ENCODE assay signal across 16 cellular contexts in genomic region chr18:6591491-6591890, GRCh38.
DNase-seq lines count a peak whose midpoint lies in the region; ATAC-seq, FAIRE-seq and TF ChIP-seq lines count a peak whose summit lies in the region.
"Had no signal": no experiment of that assay in that cellular context is flagged by ENCODE, and none has a peak within 500 bp of the region (broad histone marks: within the 10 kb centered on the region; RNA-seq: fewer than 3 reads in every experiment).

No MANE protein-coding gene starts in this region.

- no peaks in the 10 kb centered on the region for H3K36me3 ChIP-seq in testis (ENCODE audit: low read depth, missing control alignments)
- H3K36me3 ChIP-seq: SJCRH30 had no signal

- no peak for TF ChIP-seq POLR2A in testis (IDR thresholded peaks at IDR 0.05)

- FAIRE-seq in RCC 7860 (lab: Jason Lieb, UNC), result no peak

- DNase-seq in HCEC 1CT, result peak; percentile 48
- peak; percentile 8 for DNase-seq in RCC 7860 (ENCODE audit: low spot score)
- DNase-seq in foreskin fibroblast, result peak; percentile 8 to 77
- no peak for DNase-seq in DMS 273 treated with DMSO at 0.1 percent for 48 hours (lab: John Stamatoyannopoulos, UW)
- DNase-seq in testis, result no peak
- no peak for DNase-seq in GM10248 (ENCODE audit: extremely low spot score)
- DNase-seq: H7, KBM-7, NCI-H1105, NCI-H2081, NCI-H510A, NCI-H774, SJCRH30, T-helper 2 cell had no signal

- H3K27me3 ChIP-seq in testis, result no peaks in the 10 kb centered on the region
- H3K27me3 ChIP-seq: SJCRH30 had no signal

- intact Hi-C loops in testis (cut with DNase I; ENCODE audit: low total_unique reads), result no loop called here

- H3K9me3 ChIP-seq in testis, result no peaks in the 10 kb centered on the region
- H3K9me3 ChIP-seq: SJCRH30 had no signal

- ATAC-seq in esophagus mucosa, result no peak

- TF ChIP-seq CTCF in foreskin fibroblast (IDR thresholded peaks at IDR 0.05; ENCODE audit: low read depth, low read length) (no peak), testis (IDR thresholded peaks at IDR 0.05) (no peak), GM10248 (IDR thresholded peaks at IDR 0.05; ENCODE audit: control extremely low read depth, extremely low read depth, low read depth, missing control alignments) (no peak)

- WGBS in testis, 2 donors, result 87 to 91% methylated on average over 4 of the region's 4 CpGs

- no peak overlapping the region for H3K27ac ChIP-seq in testis
- H3K27ac ChIP-seq: RWPE1, SJCRH30 had no signal

- H3K4me1 ChIP-seq in testis, result peaks cover 2% of the 10 kb centered on the region
- H3K4me1 ChIP-seq: SJCRH30 had no signal

- CTCF ChIA-PET in GM10248 (lab: Yijun Ruan, JAX), result no interaction called here

- POLR2A ChIA-PET in GM10248 (lab: Yijun Ruan, JAX), result no interaction called here

- H3K4me3 ChIP-seq in foreskin fibroblast (ENCODE audit: low read depth in 1 of 2, low read length in 2 of 2) (no peak overlapping the region), testis (no peak overlapping the region)
- H3K4me3 ChIP-seq: SJCRH30 had no signal

Comparison
In these comparisons a context has a peak if more than half of its experiments do, and no peak if none do; other contexts are left out.
1. DNase-seq: peak in HCEC 1CT (single experiment), RCC 7860 (single experiment) and foreskin fibroblast (2 of 2); none in DMS 273 treated with DMSO at 0.1 percent for 48 hours (single experiment), testis (single experiment) and GM10248 (single experiment).